In the genomic region with DNA sequence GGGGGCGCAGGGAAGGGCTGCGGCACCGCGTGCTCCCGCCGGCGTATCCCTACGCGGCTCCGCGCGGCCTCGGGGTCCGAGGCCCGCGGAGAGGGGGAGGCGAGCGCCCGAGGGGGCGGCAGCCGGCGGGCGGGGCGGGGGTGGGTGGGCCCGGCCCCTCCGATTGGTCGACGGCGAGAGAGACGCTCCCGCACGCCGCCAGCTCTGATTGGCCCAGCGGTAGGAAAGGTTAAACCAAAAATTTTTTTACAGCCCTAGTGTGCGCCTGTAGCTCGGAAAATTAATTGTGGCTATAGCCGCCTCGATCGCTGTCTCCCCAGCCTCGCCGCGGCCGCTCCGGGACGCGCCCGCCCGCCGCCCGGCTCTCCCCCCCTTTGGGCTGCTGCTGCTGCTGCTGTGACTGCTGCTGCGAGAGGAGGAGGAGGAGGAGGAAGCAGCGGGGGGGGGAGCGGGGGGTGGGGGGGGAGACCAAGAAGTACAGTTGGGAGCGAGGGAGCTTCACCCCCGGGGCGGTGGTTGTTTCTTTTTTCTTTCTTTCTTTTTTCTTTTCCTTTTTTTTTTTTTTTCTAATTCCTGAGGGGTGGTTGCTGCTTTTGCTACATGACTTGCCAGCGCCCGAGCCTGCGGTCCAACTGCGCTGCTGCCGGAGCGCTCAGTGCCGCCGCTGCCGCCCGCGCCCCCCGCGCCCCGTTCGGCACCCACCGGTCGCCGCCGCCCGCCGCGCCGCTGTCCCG, we compare ENCODE assay signal across 8 cellular contexts. TPM values are rescaled to one million over a fixed set of nuclear protein-coding genes. Genes with fewer than 3 reads are reported as not detected.
A peak's percentile ranks its signal among the peaks of the same experiment; 100 is the strongest.
DNase-seq lines count a peak whose midpoint lies in the region; ATAC-seq and TF ChIP-seq lines count a peak whose summit lies in the region.

A gene (plus strand): TSS at position 283 of the 734 bp plus-strand sequence. CDS start 493 bp downstream, outside the sequence.

- TF ChIP-seq CTCF in neural progenitor cell (IDR thresholded peaks at IDR 0.05) (no peak), uterus (IDR thresholded peaks at IDR 0.05) (no peak)

- no peak for DNase-seq in activated naive CD4-positive, alpha-beta T cell (lab: John Stamatoyannopoulos, UW)
- DNase-seq in NCI-H2227 (lab: John Stamatoyannopoulos, UW; ENCODE audit: unreplicated experiment): peak; percentile 96
- peak; percentile 86 for DNase-seq in neural progenitor cell (ENCODE audit: low spot score)
- no peak for DNase-seq in germinal center (ENCODE audit: low spot score)
- no peak for DNase-seq in uterus

- H3K27ac ChIP-seq in cingulate gyrus (ENCODE audit: low read depth, low read length): peak within 1 kb of the TSS; percentile 93
- H3K27ac ChIP-seq in neural progenitor cell: no peak within 1 kb of the TSS
- no peak within 1 kb of the TSS for H3K27ac ChIP-seq in uterus

- H3K4me3 ChIP-seq in neural progenitor cell: peak within 1 kb of the TSS; percentile 61
- H3K4me3 ChIP-seq in uterus: peak within 1 kb of the TSS in 1 of 2 donors; percentile 38

- peaks cover 58% of the 10 kb centered on the region for H3K27me3 Mint-ChIP-seq in activated naive CD4-positive, alpha-beta T cell treated with anti-CD3 and anti-CD28 coated beads, Interleukin-2, amount 50 U/mL, for 24 hours
- peaks cover 67% of the 10 kb centered on the region for H3K27me3 Mint-ChIP-seq in neural progenitor cell (ENCODE audit: insufficient read depth, low read depth)

- H3K4me1 ChIP-seq in neural progenitor cell (peaks cover 3% of the 10 kb centered on the region), uterus (peaks cover 0 to 15% of the 10 kb centered on the region in 2 donors)

- intact Hi-C loops in uterus (cut with DNase I; ENCODE audit: low total_unique reads): no loop called here

- ATAC-seq in HG03439 (IDR thresholded peaks at IDR 0.05; ENCODE audit: unreplicated experiment): no peak

- H3K27ac Mint-ChIP-seq in activated naive CD4-positive, alpha-beta T cell treated with anti-CD3 and anti-CD28 coated beads, Interleukin-2, amount 50 U/mL, for 24 hours: no peak within 1 kb of the TSS
- H3K27ac Mint-ChIP-seq in neural progenitor cell: no peak within 1 kb of the TSS

- no peak within 1 kb of the TSS for H3K9ac ChIP-seq in neural progenitor cell

- H3K4me1 Mint-ChIP-seq in activated naive CD4-positive, alpha-beta T cell treated with anti-CD3 and anti-CD28 coated beads, Interleukin-2, amount 50 U/mL, for 24 hours: peaks cover 5% of the 10 kb centered on the region
- H3K4me1 Mint-ChIP-seq in neural progenitor cell: peaks cover 12% of the 10 kb centered on the region

- peaks cover 17% of the 10 kb centered on the region for H3K9me3 Mint-ChIP-seq in activated naive CD4-positive, alpha-beta T cell treated with anti-CD3 and anti-CD28 coated beads, Interleukin-2, amount 50 U/mL, for 24 hours
- H3K9me3 Mint-ChIP-seq in neural progenitor cell: peaks cover 2% of the 10 kb centered on the region

- peak within 1 kb of the TSS; percentile 76 for H2AFZ ChIP-seq in neural progenitor cell (replicated peaks)

- H3K4me2 ChIP-seq in neural progenitor cell: peak within 1 kb of the TSS; percentile 98

- peaks cover 100% of the 10 kb centered on the region for H3K27me3 ChIP-seq in neural progenitor cell
- peaks cover 27 to 83% of the 10 kb centered on the region in 2 donors for H3K27me3 ChIP-seq in uterus

- no peaks in the 10 kb centered on the region for H3K79me2 ChIP-seq in neural progenitor cell (ENCODE audit: low read depth)

- H3K36me3 ChIP-seq in neural progenitor cell (no peaks in the 10 kb centered on the region), uterus (no peaks in the 10 kb centered on the region)

- no peak for TF ChIP-seq POLR2A in uterus (IDR thresholded peaks at IDR 0.05)

- H3K4me3 Mint-ChIP-seq in activated naive CD4-positive, alpha-beta T cell treated with anti-CD3 and anti-CD28 coated beads, Interleukin-2, amount 50 U/mL, for 24 hours: peak within 1 kb of the TSS; percentile 66
- H3K4me3 Mint-ChIP-seq in neural progenitor cell: peak within 1 kb of the TSS; percentile 89

- H4K20me1 ChIP-seq in neural progenitor cell (ENCODE audit: low read depth): peaks cover 56% of the 10 kb centered on the region

- peaks cover 33% of the 10 kb centered on the region for H3F3A ChIP-seq in neural progenitor cell (ENCODE audit: low read depth)

- H3K36me3 Mint-ChIP-seq in activated naive CD4-positive, alpha-beta T cell treated with anti-CD3 and anti-CD28 coated beads, Interleukin-2, amount 50 U/mL, for 24 hours: peaks cover 7% of the 10 kb centered on the region
- no peaks in the 10 kb centered on the region for H3K36me3 Mint-ChIP-seq in neural progenitor cell

- H3K9me3 ChIP-seq in neural progenitor cell (ENCODE audit: low read depth): no peaks in the 10 kb centered on the region
- H3K9me3 ChIP-seq in uterus: no peaks in the 10 kb centered on the region

RNA-seq across cellular contexts. Expression of the gene that starts here (rescaled TPM):
- total RNA-seq in neural progenitor cell (ENCODE audit: low replicate concordance): 0.69 and 1.5 TPM in 2 replicates
- not detected for total RNA-seq in uterus

Comparison
In these comparisons a context has a peak if more than half of its experiments do, and no peak if none do; other contexts are left out.
1. DNase-seq: peak in NCI-H2227 (single experiment) and neural progenitor cell (single experiment); none in activated naive CD4-positive, alpha-beta T cell (0 of 4), germinal center (single experiment) and uterus (0 of 2).